Comparison of ENCODE assay signal across 10 cellular contexts in the genomic region with DNA sequence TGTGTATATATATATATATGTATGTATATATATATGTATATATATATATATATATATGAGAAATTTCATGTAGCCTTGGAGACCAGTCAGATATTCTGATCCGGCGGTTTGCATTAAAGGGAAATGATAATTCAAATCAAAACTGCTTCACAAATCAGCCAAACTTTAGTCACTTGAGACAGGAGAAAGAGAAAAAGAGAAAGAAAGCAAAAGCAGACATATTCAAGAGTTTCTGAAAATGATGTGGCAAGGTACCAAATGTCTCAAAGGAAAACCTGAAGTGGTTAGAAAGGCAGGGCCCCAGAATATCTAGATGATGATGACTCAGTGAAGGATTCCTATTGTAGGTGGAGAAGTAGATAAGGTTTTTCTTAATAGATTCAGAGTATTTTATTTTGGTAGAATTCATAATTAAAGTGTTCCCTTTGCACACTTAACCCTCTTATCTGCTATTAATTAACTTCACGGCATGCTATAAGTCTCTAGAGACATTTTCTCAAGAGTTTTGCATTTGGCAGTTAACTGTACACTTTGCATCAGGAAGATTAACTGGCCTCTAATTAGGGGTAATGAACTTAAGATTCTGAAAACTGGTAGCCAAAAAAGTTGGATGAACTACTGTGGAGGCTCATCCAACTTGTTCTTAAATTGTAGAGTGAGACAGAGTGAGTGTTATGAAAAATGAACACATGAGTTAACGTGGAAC. TPM values are rescaled to one million over a fixed set of nuclear protein-coding genes. Genes with fewer than 3 reads are reported as not detected.
A peak's percentile ranks its signal among the peaks of the same experiment; 100 is the strongest.
DNase-seq lines count a peak whose midpoint lies in the region; ATAC-seq and TF ChIP-seq lines count a peak whose summit lies in the region.
"Had no signal": no experiment of that assay in that cellular context is flagged by ENCODE, and none has a peak within 500 bp of the region (broad histone marks: within the 10 kb centered on the region; RNA-seq: fewer than 3 reads in every experiment).

No MANE protein-coding gene starts in this region.

- H3K36me3 ChIP-seq in tibial artery (peaks cover 0 to 3% (median 0%) of the 10 kb centered on the region in 3 donors), vagina (peaks cover 0 to 6% of the 10 kb centered on the region in 2 donors)
- H3K36me3 ChIP-seq: SJSA1 had no signal

- no peaks in the 10 kb centered on the region for H3K9me3 ChIP-seq in tibial artery
- no peaks in the 10 kb centered on the region for H3K9me3 ChIP-seq in vagina

- TF ChIP-seq CTCF in cardiac fibroblast (IDR thresholded peaks at IDR 0.05; ENCODE audit: low read depth, low read length) (no peak), tibial artery (IDR thresholded peaks at IDR 0.05) (no peak), vagina (IDR thresholded peaks at IDR 0.05) (no peak)

- DNase-seq in cardiac fibroblast (ENCODE audit: low read depth in 2 of 2): peak; percentile 16 to 20
- DNase-seq in tibial artery: no peak
- no peak for DNase-seq in vagina (ENCODE audit: extremely low spot score in 2 of 2)
- DNase-seq in activated effector memory CD4-positive, alpha-beta T cell treated with anti-CD3 and anti-CD28 coated beads, Interleukin-2, amount 50 U/mL, for 16 hours: no peak
- DNase-seq in NCI-H2171 treated with DMSO at 0.1 percent for 48 hours (lab: John Stamatoyannopoulos, UW): no peak
- DNase-seq: amniotic stem cell had no signal

- ATAC-seq in GM18861 (IDR thresholded peaks at IDR 0.05; ENCODE audit: unreplicated experiment) (peak; percentile 93), GM21423 (IDR thresholded peaks at IDR 0.05; ENCODE audit: unreplicated experiment) (peak; percentile 85), HG03196 (IDR thresholded peaks at IDR 0.05; ENCODE audit: unreplicated experiment) (peak; percentile 96)

- H3K27me3 ChIP-seq in tibial artery (no peaks in the 10 kb centered on the region), vagina (no peaks in the 10 kb centered on the region)
- H3K27me3 ChIP-seq: SJSA1 had no signal

- no peak overlapping the region for H3K4me3 ChIP-seq in cardiac fibroblast (replicated peaks in 1 of 2; ENCODE audit: low read depth in 2 of 2, low read length in 2 of 2)
- no peak overlapping the region for H3K4me3 ChIP-seq in tibial artery
- H3K4me3 ChIP-seq in vagina: no peak overlapping the region
- H3K4me3 ChIP-seq: SJSA1 had no signal

- no peak for TF ChIP-seq POLR2A in vagina (IDR thresholded peaks at IDR 0.05)

- intact Hi-C loops in tibial artery (cut with DNase I; ENCODE audit: low total_unique reads) (no loop called here), vagina (cut with DNase I) (no loop called here)

- no peak overlapping the region for H3K27ac ChIP-seq in tibial artery
- no peak overlapping the region for H3K27ac ChIP-seq in vagina
- H3K27ac ChIP-seq: SJSA1 had no signal

- H3K4me1 ChIP-seq in tibial artery (no peaks in the 10 kb centered on the region), vagina (no peaks in the 10 kb centered on the region)
- H3K4me1 ChIP-seq: SJSA1 had no signal

RNA-seq across cellular contexts. Expression of a gene that starts 50.1 kb away (rescaled TPM):
- 7.9 TPM for total RNA-seq in vagina

Comparison
In these comparisons a context has a peak if more than half of its experiments do, and no peak if none do; other contexts are left out.
1. DNase-seq: peak in cardiac fibroblast (2 of 2); none in tibial artery (0 of 2), vagina (0 of 2), activated effector memory CD4-positive, alpha-beta T cell treated with anti-CD3 and anti-CD28 coated beads, Interleukin-2, amount 50 U/mL, for 16 hours (single experiment) and NCI-H2171 treated with DMSO at 0.1 percent for 48 hours (single experiment).
2. Peak in every context shown above with its lines, with median percentiles within 50 percentile points of each other: ATAC-seq.